ENCODE assay signal across 8 cellular contexts in genomic region chr17:20009052-20009301, GRCh38. TPM values are rescaled to one million over a fixed set of nuclear protein-coding genes. Genes with fewer than 3 reads are reported as not detected.
A peak's percentile ranks its signal among the peaks of the same experiment; 100 is the strongest.
DNase-seq lines count a peak whose midpoint lies in the region; ATAC-seq and TF ChIP-seq lines count a peak whose summit lies in the region.

No MANE protein-coding gene starts in this region.

- peak overlapping the region in 1 of 2 experiments; percentile 80; a peak in 1 of 4 replicates for H4K8ac ChIP-seq in IMR-90 (ENCODE audit: low read depth in 2 of 2, low read length in 2 of 2)

- WGBS in IMR-90 (ENCODE audit: extremely low coverage in 2 of 2, insufficient read length in 1 of 2), 2 experiments, result 0% methylated on average over 6 of the region's 18 CpGs; no CpG with 5 or more reads in 1 of the 2 experiments

- peak overlapping the region; percentile 44; the same call in 1 of the 2 replicates for H2BK120ac ChIP-seq in IMR-90 (ENCODE audit: low read depth, low read length)

- no peak overlapping the region for H3K18ac ChIP-seq in IMR-90 (ENCODE audit: low read depth, low read length)

- no peaks in the 10 kb centered on the region for H3K4me1 ChIP-seq in IMR-90 (ENCODE audit: control insufficient read depth, insufficient read depth, low read length)
- no peaks in the 10 kb centered on the region for H3K4me1 ChIP-seq in mucosa of stomach (ENCODE audit: control insufficient read depth, insufficient read depth, low read length)

- no peaks in the 10 kb centered on the region for H3K9me3 ChIP-seq in IMR-90 (ENCODE audit: control insufficient read depth, insufficient read depth, low read length)
- no peaks in the 10 kb centered on the region for H3K9me3 ChIP-seq in mucosa of stomach (ENCODE audit: control insufficient read depth, low read length)

- H3K36me3 ChIP-seq in IMR-90 (ENCODE audit: control insufficient read depth, insufficient read depth, low read length) (no peaks in the 10 kb centered on the region), mucosa of stomach (ENCODE audit: control insufficient read depth, insufficient read depth, low read length) (no peaks in the 10 kb centered on the region)

- TF ChIP-seq RAD21 in IMR-90 (IDR thresholded peaks at IDR 0.05; ENCODE audit: low read length), result no peak

- H3K9ac ChIP-seq in IMR-90 (ENCODE audit: low read depth, low read length), result peak overlapping the region; percentile 31
- peak overlapping the region; percentile 64 for H3K9ac ChIP-seq in mucosa of stomach (ENCODE audit: low read length)

- no peak overlapping the region; the same call in 1 of the 2 replicates for H2BK20ac ChIP-seq in IMR-90 (ENCODE audit: low read depth, low read length)

- no TSS peak for BruUV-seq in IMR-90 (replicated peaks; lab: Mats Ljungman, UMichigan)

- no peak overlapping the region for H2BK5ac ChIP-seq in IMR-90 (ENCODE audit: low read depth, low read length, poor library complexity, severe bottlenecking)

- dilution Hi-C loops in IMR-90 (cut with HindIII; ENCODE audit: low sequenced_read_pairs, unreplicated experiment), result no loop called here

- peak overlapping the region; percentile 39; the same call in 1 of the 2 replicates for H4K91ac ChIP-seq in IMR-90 (ENCODE audit: insufficient read depth, low read depth, low read length)

- H3K79me1 ChIP-seq in IMR-90 (ENCODE audit: low read depth in 1 of 2, low read length in 2 of 2), result no peaks in the 10 kb centered on the region

- 0 out of 2 replicates have a peak overlapping the region, but pooled peaks have one; percentile 20 for H3K56ac ChIP-seq in IMR-90 (ENCODE audit: extremely low read depth, insufficient read depth, low read length)

- H3K9me1 ChIP-seq in IMR-90 (ENCODE audit: insufficient read depth, low read length), result no peaks in the 10 kb centered on the region

- H4K20me1 ChIP-seq in IMR-90 (ENCODE audit: insufficient read depth, low read length), result no peaks in the 10 kb centered on the region

- 0 out of 3 replicates have a peak overlapping the region, but pooled peaks have one; percentile 28 for H2BK15ac ChIP-seq in IMR-90 (ENCODE audit: low read depth, low read length)

- H3K23ac ChIP-seq in IMR-90 (ENCODE audit: low read depth, low read length), result 0 out of 2 replicates have a peak overlapping the region, but pooled peaks have one; percentile 31

- no peak for TF ChIP-seq CTCF in IMR-90 (conservative IDR thresholded peaks at IDR 0.05; ENCODE audit: low read depth, low read length)
- TF ChIP-seq CTCF in choroid plexus epithelial cell (conservative IDR thresholded peaks at IDR 0.05; ENCODE audit: low read depth, low read length), result no peak
- TF ChIP-seq CTCF in GM20000 (IDR thresholded peaks at IDR 0.05; ENCODE audit: extremely low read depth, missing control alignments), result no peak

- H4K5ac ChIP-seq in IMR-90 (ENCODE audit: low read depth, low read length), result no peak overlapping the region

- intact Hi-C loops in IMR-90 (cut with micrococcal nuclease), result loop anchor here (5.0 kb wide), 1 partner anchor 93 kb away; no protein-coding TSS in a partner anchor

- DNase-seq in D341Med (ENCODE audit: low spot score), result peak; percentile 89
- DNase-seq in IMR-90, result no peak
- no peak for DNase-seq in choroid plexus epithelial cell (ENCODE audit: low read depth)
- no peak for DNase-seq in activated gamma-delta T cell (lab: John Stamatoyannopoulos, UW)
- no peak for DNase-seq in middle frontal gyrus (ENCODE audit: extremely low spot score, low spot score)
- no peak for DNase-seq in GM20000 (ENCODE audit: low spot score)

- TF ChIP-seq POLR2A in IMR-90 (IDR thresholded peaks at IDR 0.05; ENCODE audit: low read depth, low read length), result no peak

- in situ Hi-C loops in IMR-90 (cut with MboI; ENCODE audit: low sequenced_read_pairs), result no loop called here

- peak overlapping the region; percentile 100 for H2AFZ ChIP-seq in IMR-90 (replicated peaks; ENCODE audit: low read length, poor library complexity)

- peaks cover 36% of the 10 kb centered on the region for H3K27me3 ChIP-seq in IMR-90 (ENCODE audit: control insufficient read depth, insufficient read depth, low read length)
- H3K27me3 ChIP-seq in mucosa of stomach (ENCODE audit: control insufficient read depth, insufficient read depth, low read length), result peaks cover 24% of the 10 kb centered on the region

- H2AK9ac ChIP-seq in IMR-90 (replicated peaks; ENCODE audit: low read depth, low read length, poor library complexity), result peak overlapping the region; percentile 66

- H2AK5ac ChIP-seq in IMR-90 (ENCODE audit: low read depth, low read length), result no peak overlapping the region

- H3K4me3 ChIP-seq in IMR-90 (ENCODE audit: insufficient read depth, low read depth, low read length) (peak overlapping the region; percentile 51), choroid plexus epithelial cell (ENCODE audit: low read depth, low read length) (peak overlapping the region; percentile 68), mucosa of stomach (ENCODE audit: low read length) (peak overlapping the region; percentile 50)

- H3K14ac ChIP-seq in IMR-90 (replicated peaks; ENCODE audit: low read depth, low read length), result peak overlapping the region; percentile 88; the same call in 1 of the 2 replicates

- POLR2A ChIA-PET in IMR-90 (lab: Charles Lee; ENCODE audit: unreplicated experiment), result interaction anchor here (0.7 kb wide), 1 partner anchor 57 kb away, joined by 3 read pairs; no protein-coding TSS in a partner anchor

- H3K27ac ChIP-seq in IMR-90 (ENCODE audit: insufficient read depth, low read length), result no peak overlapping the region

- peak overlapping the region; percentile 60; the same call in 1 of the 2 replicates for H3K4ac ChIP-seq in IMR-90 (ENCODE audit: low read depth, low read length)

- ATAC-seq in IMR-90 (ENCODE audit: low read depth), result peak; percentile 48; the same call in 1 of the 2 replicates
- ATAC-seq in HG02884 (IDR thresholded peaks at IDR 0.05; ENCODE audit: unreplicated experiment), result no peak

- peak overlapping the region; percentile 92 for H3K4me2 ChIP-seq in IMR-90 (ENCODE audit: low read depth, low read length)

- CTCF ChIA-PET in IMR-90 (lab: Yijun Ruan, JAX), result interaction anchor here (0.7 to 1.2 kb wide), 9 partner anchors 13 to 214 kb away, joined by 3 to 7 read pairs (median 4); partner anchors contain the start of gene ULK2

TF ChIP-seq in IMR-90, 13 proteins besides CTCF, POLR2A, EP300 and RAD21:
- no peak for TF ChIP-seq CHD1 (IDR thresholded peaks at IDR 0.05; ENCODE audit: low read depth, low read length)
- TF ChIP-seq MAZ (IDR thresholded peaks at IDR 0.05; ENCODE audit: borderline replicate concordance, low read depth, low read length), result 0 out of 2 replicates have a peak, but pooled peaks have one; percentile 14
- no peak for TF ChIP-seq FOS (IDR thresholded peaks at IDR 0.05; ENCODE audit: low read depth, low read length)
- no peak; the same call in 1 of the 2 replicates for TF ChIP-seq SMC3 (IDR thresholded peaks at IDR 0.05; ENCODE audit: low read depth, low read length)
TF ChIP-seq in IMR-90: peak in this region for 1.

RNA-seq across cellular contexts. Expression of gene SPECC1, which starts 0.2 kb away (rescaled TPM):
- 26.2 and 35.3 TPM in 2 replicates for total RNA-seq in IMR-90 (2012; rRNA removed)
- polyA plus RNA-seq in IMR-90 (2012; rRNA removed), result 15.4 and 16.9 TPM in 2 replicates
- polyA plus RNA-seq in IMR-90 (2012; cell fraction: cytosol; rRNA removed), result 6.3 and 8.2 TPM in 2 replicates
- polyA plus RNA-seq in IMR-90 (2012; cell fraction: nucleus; rRNA removed; ENCODE audit: low replicate concordance), result 9.2 and 18.9 TPM in 2 replicates

RNA-seq across cellular contexts. Expression of gene AKAP10, which starts 31.3 kb away (rescaled TPM):
- total RNA-seq in IMR-90 (2012; rRNA removed), result 18.3 and 18.6 TPM in 2 replicates
- polyA plus RNA-seq in IMR-90 (2012; rRNA removed), result 11.1 and 12.7 TPM in 2 replicates
- polyA plus RNA-seq in IMR-90 (2012; cell fraction: cytosol; rRNA removed), result 3.5 and 5.1 TPM in 2 replicates
- 4.9 and 33.9 TPM in 2 replicates for polyA plus RNA-seq in IMR-90 (2012; cell fraction: nucleus; rRNA removed; ENCODE audit: low replicate concordance)
